ENCODE assay signal across 11 cellular contexts in the genomic region with DNA sequence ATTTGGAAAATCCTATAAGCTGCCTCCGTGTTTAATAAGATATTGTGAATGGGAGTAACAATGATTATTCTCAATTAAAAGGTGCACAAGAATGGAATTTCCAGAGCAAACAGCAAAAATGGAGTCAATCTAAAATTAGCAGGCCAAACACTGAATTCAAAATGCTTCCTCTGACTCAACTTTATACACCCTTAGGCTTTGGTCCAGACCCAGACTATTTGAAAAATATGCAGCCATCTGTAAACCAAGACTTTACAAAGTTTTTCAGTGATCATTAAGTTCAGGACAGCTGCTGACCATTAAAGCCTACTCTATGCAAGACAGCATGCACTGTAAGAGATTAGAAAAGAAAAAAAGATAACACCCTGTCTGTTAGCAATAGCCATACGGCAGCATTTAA. TPM values are rescaled to one million over a fixed set of nuclear protein-coding genes. Genes with fewer than 3 reads are reported as not detected.
A peak's percentile ranks its signal among the peaks of the same experiment; 100 is the strongest.
DNase-seq lines count a peak whose midpoint lies in the region; ATAC-seq and TF ChIP-seq lines count a peak whose summit lies in the region.
"Had no signal": no experiment of that assay in that cellular context is flagged by ENCODE, and none has a peak within 500 bp of the region (broad histone marks: within the 10 kb centered on the region; RNA-seq: fewer than 3 reads in every experiment).

No MANE protein-coding gene starts in this region.

- H3K9me3 ChIP-seq in left lung = no peaks in the 10 kb centered on the region
- H3K9me3 ChIP-seq in psoas muscle = no peaks in the 10 kb centered on the region
- H3K9me3 ChIP-seq: SJSA1 had no signal

- H3K36me3 ChIP-seq in ACC112 (ENCODE audit: insufficient read depth, low read length) (no peaks in the 10 kb centered on the region), left lung (no peaks in the 10 kb centered on the region), psoas muscle (ENCODE audit: insufficient read depth in 1 of 2, low read depth in 1 of 2) (no peaks in the 10 kb centered on the region)
- H3K36me3 ChIP-seq: SJSA1 had no signal

- H3K4me1 ChIP-seq in ACC112 (ENCODE audit: control insufficient read depth, insufficient read depth, low read length, unreplicated experiment) (peaks cover 55% of the 10 kb centered on the region), left lung (no peaks in the 10 kb centered on the region), psoas muscle (peaks cover 13% of the 10 kb centered on the region)

- DNase-seq in GM04504 (ENCODE audit: low read depth) = peak; percentile 74
- peak; percentile 72 for DNase-seq in astrocyte of the spinal cord (ENCODE audit: low read depth, low spot score)
- DNase-seq in left lung = no peak
- DNase-seq in sciatic nerve (ENCODE audit: low spot score) = no peak
- DNase-seq in AML-193 (lab: John Stamatoyannopoulos, UW) = no peak
- DNase-seq in psoas muscle = no peak

- H3K27me3 ChIP-seq in ACC112 (ENCODE audit: insufficient read depth, low read length) = no peaks in the 10 kb centered on the region
- no peaks in the 10 kb centered on the region for H3K27me3 ChIP-seq in left lung
- no peaks in the 10 kb centered on the region for H3K27me3 ChIP-seq in psoas muscle (ENCODE audit: insufficient read depth in 3 of 3, low read length in 2 of 3)
- H3K27me3 ChIP-seq: SJSA1 had no signal

- H3K27ac ChIP-seq in ACC112 (ENCODE audit: low read depth, low read length) = peak overlapping the region; percentile 67
- no peak overlapping the region for H3K27ac ChIP-seq in left lung
- H3K27ac ChIP-seq in psoas muscle = no peak overlapping the region
- H3K27ac ChIP-seq: SJSA1 had no signal

- TF ChIP-seq CTCF in astrocyte of the spinal cord (IDR thresholded peaks at IDR 0.05; ENCODE audit: low read depth, low read length) (no peak), left lung (IDR thresholded peaks at IDR 0.05) (no peak), psoas muscle (IDR thresholded peaks at IDR 0.05) (no peak)

- 23 to 38% (median 29%) methylated on average over 2 of the region's 2 CpGs for WGBS in psoas muscle, 3 donors

- peak; percentile 23 for ATAC-seq in left lung
- ATAC-seq in HG03097 (IDR thresholded peaks at IDR 0.05; ENCODE audit: low FRiP score, unreplicated experiment) = no peak
- no peak for ATAC-seq in sciatic nerve
- ATAC-seq in psoas muscle = no peak

- intact Hi-C loops in left lung (cut with DNase I) = no loop called here
- intact Hi-C loops in sciatic nerve (cut with DNase I) = no loop called here
- intact Hi-C loops in psoas muscle (cut with DNase I) = no loop called here

- H3K4me3 ChIP-seq in ACC112 (ENCODE audit: low read depth, low read length) (no peak overlapping the region; the same call in 1 of the 2 replicates), astrocyte of the spinal cord (ENCODE audit: low read depth, low read length) (no peak overlapping the region), left lung (no peak overlapping the region), psoas muscle (no peak overlapping the region)
- H3K4me3 ChIP-seq: SJSA1 had no signal

- H3K79me2 ChIP-seq in ACC112 (ENCODE audit: control insufficient read depth, insufficient read depth, low read length, unreplicated experiment) = no peaks in the 10 kb centered on the region

- in situ Hi-C loops in astrocyte of the spinal cord (cut with HindIII; ENCODE audit: low sequenced_read_pairs) = no loop called here

- peak overlapping the region; percentile 88 for H2AFZ ChIP-seq in ACC112 (ENCODE audit: low read length, unreplicated experiment)

RNA-seq across cellular contexts. Expression of a gene that starts 39.4 kb away (rescaled TPM):
- not detected for total RNA-seq in left lung
- total RNA-seq in sciatic nerve = 0.18 TPM
- not detected for total RNA-seq in psoas muscle
- under 1 TPM in 1 of 3 donors, not detected in 2; 0.01 TPM for polyA plus RNA-seq in psoas muscle
- total RNA-seq: NCI-H460, SJSA1 had no signal
- polyA plus RNA-seq: adipose tissue had no signal

Comparison
In these comparisons a context has a peak if more than half of its experiments do, and no peak if none do; other contexts are left out.
1. DNase-seq: peak in GM04504 (single experiment) and astrocyte of the spinal cord (single experiment); none in left lung (0 of 2), sciatic nerve (single experiment), AML-193 (0 of 2) and psoas muscle (0 of 2).